In genomic region chr14:98189944-98190343, GRCh38 we compare ENCODE assay signal across 22 cellular contexts.
A peak's percentile ranks its signal among the peaks of the same experiment; 100 is the strongest.
DNase-seq lines count a peak whose midpoint lies in the region; ATAC-seq, FAIRE-seq and TF ChIP-seq lines count a peak whose summit lies in the region.
"Had no signal": no experiment of that assay in that cellular context is flagged by ENCODE, and none has a peak within 500 bp of the region (broad histone marks: within the 10 kb centered on the region; RNA-seq: fewer than 3 reads in every experiment).

No MANE protein-coding gene starts in this region.

- no peaks in the 10 kb centered on the region for H3K36me3 ChIP-seq in CD4-positive, alpha-beta memory T cell (ENCODE audit: insufficient read depth, low read length)
- no peaks in the 10 kb centered on the region for H3K36me3 ChIP-seq in mucosa of descending colon (ENCODE audit: low read depth)
- H3K36me3 ChIP-seq: adrenal gland had no signal

- peak overlapping the region; percentile 67 to 85 (median 80) for H3K4me3 Mint-ChIP-seq in CD4-positive, alpha-beta memory T cell
- H3K4me3 Mint-ChIP-seq in activated T-cell treated with anti-CD3 and anti-CD28 coated beads, Interleukin-2, amount 50 U/mL, for 72 hours = peak overlapping the region; percentile 74 to 81
- H3K4me3 Mint-ChIP-seq: nephron progenitor cell, type B pancreatic cell had no signal

- CTCF ChIA-PET in CD4-positive, alpha-beta memory T cell (lab: Charles Lee; ENCODE audit: partially characterized antibody) = interaction anchor here (0.7 to 5.5 kb wide), 8 partner anchors 14 to 1085 kb away, joined by 4 to 58 read pairs (median 6); no protein-coding TSS in a partner anchor

- H3K9me3 Mint-ChIP-seq in CD4-positive, alpha-beta memory T cell = no peaks in the 10 kb centered on the region
- peaks cover 2 to 3% of the 10 kb centered on the region in 2 donors for H3K9me3 Mint-ChIP-seq in activated T-cell treated with anti-CD3 and anti-CD28 coated beads, Interleukin-2, amount 50 U/mL, for 72 hours
- H3K9me3 Mint-ChIP-seq: nephron progenitor cell, type B pancreatic cell had no signal

- TF ChIP-seq POLR2A in GM12892 (IDR thresholded peaks at IDR 0.05; ENCODE audit: low read depth, low read length) = no peak

- peaks cover 99% of the 10 kb centered on the region for H3K4me1 ChIP-seq in CD4-positive, alpha-beta memory T cell (ENCODE audit: insufficient read depth, low read length)
- no peaks in the 10 kb centered on the region for H3K4me1 ChIP-seq in mucosa of descending colon (ENCODE audit: low read depth)
- H3K4me1 ChIP-seq: adrenal gland, parathyroid adenoma had no signal

- no peak for DNase-seq in CD4-positive, alpha-beta memory T cell
- DNase-seq in GM12892 (ENCODE audit: insufficient read length) (no peak), mucosa of descending colon (no peak), T-helper 9 cell (no peak), inferior parietal cortex (ENCODE audit: extremely low spot score) (no peak)
- no peak for DNase-seq in activated T-cell treated with anti-CD3 and anti-CD28 coated beads, Interleukin-2, amount 50 U/mL, for 72 hours
- DNase-seq: adrenal gland, left cardiac atrium, mesendoderm, NCI-H1436 treated with DMSO at 0.1 percent for 48 hours, NCI-H524 treated with DMSO at 0.1 percent for 48 hours, nephron progenitor cell, RPMI8226, SK-N-SH had no signal

- peak; percentile 61 for FAIRE-seq in GM12892 (lab: Jason Lieb, UNC)
- FAIRE-seq: GM18507 had no signal

- POLR2A ChIA-PET in CD4-positive, alpha-beta memory T cell (lab: Charles Lee; ENCODE audit: partially characterized antibody) = interaction anchor here (0.6 to 19.1 kb wide), 27 partner anchors 8 to 1208 kb away, joined by 3 to 475 read pairs (median 5); partner anchors contain the start of gene BCL11B

- H3K4me1 Mint-ChIP-seq in CD4-positive, alpha-beta memory T cell = peaks cover 85 to 100% (median 93%) of the 10 kb centered on the region in 4 donors
- H3K4me1 Mint-ChIP-seq in activated T-cell treated with anti-CD3 and anti-CD28 coated beads, Interleukin-2, amount 50 U/mL, for 72 hours (ENCODE audit: low read depth) = peaks cover 98% of the 10 kb centered on the region
- H3K4me1 Mint-ChIP-seq: nephron progenitor cell had no signal

- H3K27me3 Mint-ChIP-seq in CD4-positive, alpha-beta memory T cell = no peaks in the 10 kb centered on the region
- H3K27me3 Mint-ChIP-seq in activated T-cell treated with anti-CD3 and anti-CD28 coated beads, Interleukin-2, amount 50 U/mL, for 72 hours (ENCODE audit: low read depth) = no peaks in the 10 kb centered on the region
- H3K27me3 Mint-ChIP-seq: type B pancreatic cell had no signal

- peak overlapping the region; percentile 84 to 98 (median 94) for H3K27ac Mint-ChIP-seq in CD4-positive, alpha-beta memory T cell
- H3K27ac Mint-ChIP-seq in activated T-cell treated with anti-CD3 and anti-CD28 coated beads, Interleukin-2, amount 50 U/mL, for 72 hours = peak overlapping the region; percentile 98
- H3K27ac Mint-ChIP-seq: nephron progenitor cell, type B pancreatic cell had no signal

- peak overlapping the region; percentile 13 to 42 for H3K4me3 ChIP-seq in CD4-positive, alpha-beta memory T cell (ENCODE audit: low read length in 2 of 2)
- H3K4me3 ChIP-seq in mucosa of descending colon = no peak overlapping the region
- H3K4me3 ChIP-seq: adrenal gland, coronary artery had no signal

- H3K9me3 ChIP-seq in CD4-positive, alpha-beta memory T cell (ENCODE audit: control insufficient read depth in 1 of 2, low read length in 2 of 2) = no peaks in the 10 kb centered on the region
- H3K9me3 ChIP-seq in mucosa of descending colon = no peaks in the 10 kb centered on the region
- H3K9me3 ChIP-seq: adrenal gland, SK-N-SH had no signal

- no peaks in the 10 kb centered on the region for H3K27me3 ChIP-seq in CD4-positive, alpha-beta memory T cell (ENCODE audit: insufficient read depth, low read length)

- intact Hi-C loops in CD4-positive, alpha-beta memory T cell (cut with micrococcal nuclease) = loop anchor here (1.0 to 5.0 kb wide), 10 partner anchors 8 to 1083 kb away; partner anchors contain the start of gene BCL11B
- intact Hi-C loops in mucosa of descending colon (cut with DNase I, micrococcal nuclease) = no loop called here

- peak; percentile 29 to 37 for ATAC-seq in activated T-cell treated with anti-CD3 and anti-CD28 coated beads, Interleukin-2, amount 50 U/mL, for 72 hours (replicated peaks in 1 of 2)
- ATAC-seq in mucosa of descending colon = peak; percentile 12
- no peak for ATAC-seq in GM18502 (IDR thresholded peaks at IDR 0.05; ENCODE audit: poor library complexity, unreplicated experiment)
- ATAC-seq in GM21717 (IDR thresholded peaks at IDR 0.05; ENCODE audit: unreplicated experiment) = no peak
- ATAC-seq: HCT116, sciatic nerve had no signal

- TF ChIP-seq CTCF in mucosa of descending colon (IDR thresholded peaks at IDR 0.05) = no peak

- H3K27ac ChIP-seq in CD4-positive, alpha-beta memory T cell (ENCODE audit: low read depth, low read length) = peak overlapping the region; percentile 65
- H3K27ac ChIP-seq: coronary artery, parathyroid adenoma had no signal

- H3K36me3 Mint-ChIP-seq in CD4-positive, alpha-beta memory T cell = no peaks in the 10 kb centered on the region
- H3K36me3 Mint-ChIP-seq in activated T-cell treated with anti-CD3 and anti-CD28 coated beads, Interleukin-2, amount 50 U/mL, for 72 hours (ENCODE audit: insufficient read depth in 2 of 2) = peaks cover 4% of the 10 kb centered on the region in 2 donors
- H3K36me3 Mint-ChIP-seq: type B pancreatic cell had no signal

Comparison
In these comparisons a context has a peak if more than half of its experiments do, and no peak if none do; other contexts are left out.
1. ATAC-seq: peak in activated T-cell treated with anti-CD3 and anti-CD28 coated beads, Interleukin-2, amount 50 U/mL, for 72 hours (2 of 2) and mucosa of descending colon (single experiment); none in GM18502 (single experiment) and GM21717 (single experiment).